ENCODE assay signal across 2 cellular contexts in the genomic region with DNA sequence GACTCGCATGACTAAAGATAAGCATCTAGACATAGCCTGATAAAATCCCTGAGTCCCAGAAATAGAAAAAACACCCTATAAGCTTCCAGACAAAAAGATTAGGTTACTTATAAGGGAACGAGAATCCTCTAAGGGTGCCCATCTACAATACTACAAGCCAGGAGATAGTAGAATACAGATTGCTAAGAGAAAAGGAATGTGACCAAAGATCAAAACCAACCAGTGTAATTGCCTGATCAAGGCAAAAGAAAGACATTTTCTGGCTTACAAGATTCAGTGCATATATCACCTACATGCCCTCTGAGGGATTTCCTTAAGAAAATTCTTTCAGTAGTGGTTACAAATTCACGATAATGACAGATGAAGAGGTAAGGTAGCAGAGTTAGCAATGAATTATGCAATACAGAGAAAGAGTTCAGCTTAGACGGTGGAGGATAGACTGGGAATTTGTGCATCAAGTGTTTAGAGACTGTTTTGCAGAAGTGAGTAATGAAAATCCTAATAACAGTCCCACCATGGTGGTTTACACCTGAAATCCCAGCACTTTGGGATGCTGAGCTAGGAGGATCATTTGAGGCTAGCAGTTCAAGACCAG.
TF ChIP-seq lines count a peak whose summit lies in the region.

No MANE protein-coding gene starts in this region.

TF ChIP-seq in HEK293, 187 proteins besides CTCF, POLR2A, EP300 and RAD21:
- 0 out of 2 replicates have a peak, but pooled peaks have one; percentile 14 for TF ChIP-seq ZXDB (tag by site-specific recombination; IDR thresholded peaks at IDR 0.05)
- no peak for TF ChIP-seq ZNF514 (tag by site-specific recombination; IDR thresholded peaks at IDR 0.05)
- TF ChIP-seq ZBTB17 (tag by site-specific recombination; IDR thresholded peaks at IDR 0.05), result peak; percentile 41; the same call in 1 of the 2 replicates
- no peak for TF ChIP-seq REPIN1 (tag by site-specific recombination; IDR thresholded peaks at IDR 0.05; ENCODE audit: low read depth)

TF ChIP-seq in K562, 482 proteins besides CTCF, POLR2A, EP300 and RAD21:
- TF ChIP-seq ZZZ3 (IDR thresholded peaks at IDR 0.05), result no peak
- no peak for TF ChIP-seq ZBTB1 (CRISPR knock-in tag; IDR thresholded peaks at IDR 0.05; ENCODE audit: borderline replicate concordance, low read depth)
- peak; percentile 12; the same call in 1 of the 2 replicates for TF ChIP-seq CTBP1 (IDR thresholded peaks at IDR 0.05; ENCODE audit: borderline replicate concordance)
- TF ChIP-seq PCBP2 (IDR thresholded peaks at IDR 0.05; ENCODE audit: low read depth, low read length, poor library complexity, severe bottlenecking), result no peak
- TF ChIP-seq TAL1 (IDR thresholded peaks at IDR 0.05), result no peak
- TF ChIP-seq SETDB1 (IDR thresholded peaks at IDR 0.05; ENCODE audit: low read length), result no peak
- no peak for TF ChIP-seq NFYB (IDR thresholded peaks at IDR 0.05; ENCODE audit: extremely low read depth, insufficient read length)
- no peak for TF ChIP-seq PTBP1 (IDR thresholded peaks at IDR 0.05; ENCODE audit: low read depth, low read length)
- no peak for TF ChIP-seq ZNF354B (CRISPR knock-in tag; IDR thresholded peaks at IDR 0.05)
- TF ChIP-seq PHB2 (IDR thresholded peaks at IDR 0.05; ENCODE audit: low read depth), result no peak
- no peak for TF ChIP-seq ZNF311 (CRISPR knock-in tag; IDR thresholded peaks at IDR 0.05)
- TF ChIP-seq FOXP1 (CRISPR knock-in tag; IDR thresholded peaks at IDR 0.05), result no peak
- TF ChIP-seq COPS2 (conservative IDR thresholded peaks at IDR 0.05), result no peak
- no peak for TF ChIP-seq ZNF699 (CRISPR knock-in tag; IDR thresholded peaks at IDR 0.05; ENCODE audit: insufficient replicate concordance)
- no peak for TF ChIP-seq ZNF41 (CRISPR knock-in tag; conservative IDR thresholded peaks at IDR 0.05)
- TF ChIP-seq NR3C1 (CRISPR knock-in tag; IDR thresholded peaks at IDR 0.05), result no peak
- TF ChIP-seq TCF3 (CRISPR knock-in tag; IDR thresholded peaks at IDR 0.05), result no peak
- TF ChIP-seq GABPA (tag; conservative IDR thresholded peaks at IDR 0.05; ENCODE audit: low read depth), result no peak
- no peak for TF ChIP-seq ZNF511 (CRISPR knock-in tag; IDR thresholded peaks at IDR 0.05)
- no peak for TF ChIP-seq POLR2B (IDR thresholded peaks at IDR 0.05; ENCODE audit: low read depth, partially characterized antibody)
- no peak for TF ChIP-seq FOXO4 (CRISPR knock-in tag; IDR thresholded peaks at IDR 0.05)
- TF ChIP-seq CBFB (CRISPR knock-in tag; IDR thresholded peaks at IDR 0.05), result no peak
- no peak for TF ChIP-seq ZNF124 (CRISPR knock-in tag; IDR thresholded peaks at IDR 0.05)
- TF ChIP-seq THAP12 (CRISPR knock-in tag; IDR thresholded peaks at IDR 0.05), result no peak
- no peak for TF ChIP-seq NR1H2 (CRISPR knock-in tag; IDR thresholded peaks at IDR 0.05)
- no peak for TF ChIP-seq NCOA1 (IDR thresholded peaks at IDR 0.05; ENCODE audit: low read depth)
- TF ChIP-seq TRIM24 (IDR thresholded peaks at IDR 0.05), result peak; percentile 33 to 74; a peak in 2 of 4 replicates
- no peak for TF ChIP-seq POLR3A (IDR thresholded peaks at IDR 0.05; ENCODE audit: borderline replicate concordance, extremely low read depth, insufficient read depth, insufficient read length)
- no peak for TF ChIP-seq MYBL2 (IDR thresholded peaks at IDR 0.05; ENCODE audit: low read depth)
- TF ChIP-seq MYBL2 (CRISPR knock-in tag; IDR thresholded peaks at IDR 0.05; ENCODE audit: borderline replicate concordance), result no peak
- no peak for TF ChIP-seq U2AF2 (optimal IDR thresholded peaks at IDR 0.05; ENCODE audit: low read depth, low read length)
- TF ChIP-seq SMAD1 (IDR thresholded peaks at IDR 0.05; ENCODE audit: low read depth, low read length, partially characterized antibody), result no peak
- TF ChIP-seq SMARCA4 (IDR thresholded peaks at IDR 0.05), result peak; percentile 19; the same call in 1 of the 2 replicates
- no peak for TF ChIP-seq FUS (optimal IDR thresholded peaks at IDR 0.05; ENCODE audit: low read depth, low read length)
- TF ChIP-seq, protein P1, sequence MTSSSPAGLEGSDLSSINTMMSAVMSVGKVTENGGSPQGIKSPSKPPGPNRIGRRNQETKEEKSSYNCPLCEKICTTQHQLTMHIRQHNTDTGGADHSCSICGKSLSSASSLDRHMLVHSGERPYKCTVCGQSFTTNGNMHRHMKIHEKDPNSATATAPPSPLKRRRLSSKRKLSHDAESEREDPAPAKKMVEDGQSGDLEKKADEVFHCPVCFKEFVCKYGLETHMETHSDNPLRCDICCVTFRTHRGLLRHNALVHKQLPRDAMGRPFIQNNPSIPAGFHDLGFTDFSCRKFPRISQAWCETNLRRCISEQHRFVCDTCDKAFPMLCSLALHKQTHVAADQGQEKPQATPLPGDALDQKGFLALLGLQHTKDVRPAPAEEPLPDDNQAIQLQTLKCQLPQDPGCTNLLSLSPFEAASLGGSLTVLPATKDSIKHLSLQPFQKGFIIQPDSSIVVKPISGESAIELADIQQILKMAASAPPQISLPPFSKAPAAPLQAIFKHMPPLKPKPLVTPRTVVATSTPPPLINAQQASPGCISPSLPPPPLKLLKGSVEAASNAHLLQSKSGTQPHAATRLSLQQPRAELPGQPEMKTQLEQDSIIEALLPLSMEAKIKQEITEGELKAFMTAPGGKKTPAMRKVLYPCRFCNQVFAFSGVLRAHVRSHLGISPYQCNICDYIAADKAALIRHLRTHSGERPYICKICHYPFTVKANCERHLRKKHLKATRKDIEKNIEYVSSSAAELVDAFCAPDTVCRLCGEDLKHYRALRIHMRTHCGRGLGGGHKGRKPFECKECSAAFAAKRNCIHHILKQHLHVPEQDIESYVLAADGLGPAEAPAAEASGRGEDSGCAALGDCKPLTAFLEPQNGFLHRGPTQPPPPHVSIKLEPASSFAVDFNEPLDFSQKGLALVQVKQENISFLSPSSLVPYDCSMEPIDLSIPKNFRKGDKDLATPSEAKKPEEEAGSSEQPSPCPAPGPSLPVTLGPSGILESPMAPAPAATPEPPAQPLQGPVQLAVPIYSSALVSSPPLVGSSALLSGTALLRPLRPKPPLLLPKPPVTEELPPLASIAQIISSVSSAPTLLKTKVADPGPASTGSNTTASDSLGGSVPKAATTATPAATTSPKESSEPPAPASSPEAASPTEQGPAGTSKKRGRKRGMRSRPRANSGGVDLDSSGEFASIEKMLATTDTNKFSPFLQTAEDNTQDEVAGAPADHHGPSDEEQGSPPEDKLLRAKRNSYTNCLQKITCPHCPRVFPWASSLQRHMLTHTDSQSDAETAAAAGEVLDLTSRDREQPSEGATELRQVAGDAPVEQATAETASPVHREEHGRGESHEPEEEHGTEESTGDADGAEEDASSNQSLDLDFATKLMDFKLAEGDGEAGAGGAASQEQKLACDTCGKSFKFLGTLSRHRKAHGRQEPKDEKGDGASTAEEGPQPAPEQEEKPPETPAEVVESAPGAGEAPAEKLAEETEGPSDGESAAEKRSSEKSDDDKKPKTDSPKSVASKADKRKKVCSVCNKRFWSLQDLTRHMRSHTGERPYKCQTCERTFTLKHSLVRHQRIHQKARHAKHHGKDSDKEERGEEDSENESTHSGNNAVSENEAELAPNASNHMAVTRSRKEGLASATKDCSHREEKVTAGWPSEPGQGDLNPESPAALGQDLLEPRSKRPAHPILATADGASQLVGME (CRISPR knock-in tag; IDR thresholded peaks at IDR 0.05), result no peak
- TF ChIP-seq, protein P2, sequence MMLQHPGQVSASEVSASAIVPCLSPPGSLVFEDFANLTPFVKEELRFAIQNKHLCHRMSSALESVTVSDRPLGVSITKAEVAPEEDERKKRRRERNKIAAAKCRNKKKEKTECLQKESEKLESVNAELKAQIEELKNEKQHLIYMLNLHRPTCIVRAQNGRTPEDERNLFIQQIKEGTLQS (IDR thresholded peaks at IDR 0.05), result peak; percentile 66; the same call in 1 of the 2 replicates
- TF ChIP-seq, protein P2 (CRISPR knock-in tag; conservative IDR thresholded peaks at IDR 0.05), result no peak
- TF ChIP-seq, protein P3, sequence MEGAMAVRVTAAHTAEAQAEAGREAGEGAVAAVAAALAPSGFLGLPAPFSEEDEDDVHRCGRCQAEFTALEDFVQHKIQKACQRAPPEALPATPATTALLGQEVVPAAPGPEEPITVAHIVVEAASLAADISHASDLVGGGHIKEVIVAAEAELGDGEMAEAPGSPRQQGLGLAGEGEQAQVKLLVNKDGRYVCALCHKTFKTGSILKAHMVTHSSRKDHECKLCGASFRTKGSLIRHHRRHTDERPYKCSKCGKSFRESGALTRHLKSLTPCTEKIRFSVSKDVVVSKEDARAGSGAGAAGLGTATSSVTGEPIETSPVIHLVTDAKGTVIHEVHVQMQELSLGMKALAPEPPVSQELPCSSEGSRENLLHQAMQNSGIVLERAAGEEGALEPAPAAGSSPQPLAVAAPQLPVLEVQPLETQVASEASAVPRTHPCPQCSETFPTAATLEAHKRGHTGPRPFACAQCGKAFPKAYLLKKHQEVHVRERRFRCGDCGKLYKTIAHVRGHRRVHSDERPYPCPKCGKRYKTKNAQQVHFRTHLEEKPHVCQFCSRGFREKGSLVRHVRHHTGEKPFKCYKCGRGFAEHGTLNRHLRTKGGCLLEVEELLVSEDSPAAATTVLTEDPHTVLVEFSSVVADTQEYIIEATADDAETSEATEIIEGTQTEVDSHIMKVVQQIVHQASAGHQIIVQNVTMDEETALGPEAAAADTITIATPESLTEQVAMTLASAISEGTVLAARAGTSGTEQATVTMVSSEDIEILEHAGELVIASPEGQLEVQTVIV (CRISPR knock-in tag; IDR thresholded peaks at IDR 0.05; ENCODE audit: borderline replicate concordance), result no peak
- TF ChIP-seq MYNN (IDR thresholded peaks at IDR 0.05), result no peak
- no peak for TF ChIP-seq MYNN (CRISPR knock-in tag; IDR thresholded peaks at IDR 0.05)
- no peak for TF ChIP-seq TAF15 (IDR thresholded peaks at IDR 0.05; ENCODE audit: low read depth, low read length)
- TF ChIP-seq ZBTB8A (IDR thresholded peaks at IDR 0.05; ENCODE audit: partially characterized antibody), result no peak
- TF ChIP-seq ESRRA (IDR thresholded peaks at IDR 0.05; ENCODE audit: borderline replicate concordance, low read depth), result no peak
- no peak for TF ChIP-seq ZNF143 (CRISPR knock-in tag; IDR thresholded peaks at IDR 0.05)
- 0 out of 2 replicates have a peak, but pooled peaks have one; percentile 42 for TF ChIP-seq ZNF121 (CRISPR knock-in tag; conservative IDR thresholded peaks at IDR 0.05)
- no peak for TF ChIP-seq CBFA2T3 (IDR thresholded peaks at IDR 0.05)
- no peak for TF ChIP-seq HCFC1 (IDR thresholded peaks at IDR 0.05; ENCODE audit: low read depth, low read length)
- TF ChIP-seq FOXP4 (CRISPR knock-in tag; IDR thresholded peaks at IDR 0.05; ENCODE audit: borderline replicate concordance), result no peak
- 0 out of 2 replicates have a peak, but pooled peaks have one; percentile 9 for TF ChIP-seq L3MBTL2 (IDR thresholded peaks at IDR 0.05)
- TF ChIP-seq CEBPB (tag; IDR thresholded peaks at IDR 0.05), result peak; percentile 77
- TF ChIP-seq NFATC3 (IDR thresholded peaks at IDR 0.05), result no peak
- no peak for TF ChIP-seq SRSF1 (IDR thresholded peaks at IDR 0.05; ENCODE audit: low read depth, low read length)
- TF ChIP-seq CEBPG (CRISPR knock-in tag; IDR thresholded peaks at IDR 0.05), result peak; percentile 81
- peak; percentile 73 to 87 for TF ChIP-seq CEBPG (tag; conservative IDR thresholded peaks at IDR 0.05 in 1 of 2, IDR thresholded peaks at IDR 0.05 in 1 of 2)
- no peak for TF ChIP-seq SREBF2 (CRISPR knock-in tag; IDR thresholded peaks at IDR 0.05)
